Comparison of ENCODE assay signal across 8 cellular contexts in genomic region chr12:121811434-121812319, GRCh38. TPM values are rescaled to one million over a fixed set of nuclear protein-coding genes. Genes with fewer than 3 reads are reported as not detected.
A peak's percentile ranks its signal among the peaks of the same experiment; 100 is the strongest.
DNase-seq lines count a peak whose midpoint lies in the region; ATAC-seq and TF ChIP-seq lines count a peak whose summit lies in the region.

No MANE protein-coding gene starts in this region.

- H3K4me3 ChIP-seq in ACC112 (ENCODE audit: low read depth, low read length) (peak overlapping the region; percentile 75), epithelial cell of esophagus (ENCODE audit: low read length) (peak overlapping the region; percentile 70)

- H3K4me1 ChIP-seq in ACC112 (ENCODE audit: control insufficient read depth, insufficient read depth, low read length, unreplicated experiment): peaks cover 30% of the 10 kb centered on the region

- peak; percentile 31 for DNase-seq in NCI-H82 treated with DMSO at 0.1 percent for 48 hours (lab: John Stamatoyannopoulos, UW; ENCODE audit: unreplicated experiment)
- peak; percentile 58 for DNase-seq in activated T-cell treated with anti-CD3 and anti-CD28 coated beads for 24 hours (ENCODE audit: low read depth)
- peak; percentile 55 for DNase-seq in epithelial cell of esophagus (ENCODE audit: low read depth)
- DNase-seq in mesenteric fat pad (ENCODE audit: low spot score): peak; percentile 92
- peak in 43 of 49 donors; percentile 17 to 85 (median 49) for DNase-seq in substantia nigra (lab: John Stamatoyannopoulos, UW)

- peak; percentile 45 for TF ChIP-seq CTCF in epithelial cell of esophagus (IDR thresholded peaks at IDR 0.05; ENCODE audit: insufficient read depth, low read depth, low read length, missing control alignments)

- ATAC-seq in GM18498 (IDR thresholded peaks at IDR 0.05; ENCODE audit: unreplicated experiment): peak; percentile 82
- peak; percentile 76 for ATAC-seq in HG03432 (IDR thresholded peaks at IDR 0.05; ENCODE audit: unreplicated experiment)

- no peak overlapping the region for H2AFZ ChIP-seq in ACC112 (ENCODE audit: low read length, unreplicated experiment)

- H3K27ac ChIP-seq in ACC112 (ENCODE audit: low read depth, low read length) (no peak overlapping the region), substantia nigra (ENCODE audit: low read depth, low read length, poor library complexity, severe bottlenecking) (peak overlapping the region; percentile 67)

- no peaks in the 10 kb centered on the region for H3K27me3 ChIP-seq in ACC112 (ENCODE audit: insufficient read depth, low read length)

- peaks cover 12% of the 10 kb centered on the region for H3K36me3 ChIP-seq in ACC112 (ENCODE audit: insufficient read depth, low read length)

- peaks cover 67% of the 10 kb centered on the region for H3K79me2 ChIP-seq in ACC112 (ENCODE audit: control insufficient read depth, insufficient read depth, low read length, unreplicated experiment)

RNA-seq across cellular contexts. Expression of gene SETD1B, which starts 7.9 kb away (rescaled TPM):
- 20.7 TPM for total RNA-seq in mesenteric fat pad

RNA-seq across cellular contexts. Expression of gene RHOF, which starts 18.2 kb away (rescaled TPM):
- 6.1 TPM for total RNA-seq in mesenteric fat pad

RNA-seq across cellular contexts. Expression of gene HPD, which starts 47.0 kb away (rescaled TPM):
- 2.2 TPM for total RNA-seq in mesenteric fat pad

Comparison
In these comparisons a context has a peak if more than half of its experiments do, and no peak if none do; other contexts are left out.
1. DNase-seq: peak in every context shown above with its lines; median percentile 92 in mesenteric fat pad; 58 in activated T-cell treated with anti-CD3 and anti-CD28 coated beads for 24 hours; 55 in epithelial cell of esophagus; 49 in substantia nigra; 31 in NCI-H82 treated with DMSO at 0.1 percent for 48 hours.